8 cellular contexts compared by ENCODE assay signal in the genomic region with DNA sequence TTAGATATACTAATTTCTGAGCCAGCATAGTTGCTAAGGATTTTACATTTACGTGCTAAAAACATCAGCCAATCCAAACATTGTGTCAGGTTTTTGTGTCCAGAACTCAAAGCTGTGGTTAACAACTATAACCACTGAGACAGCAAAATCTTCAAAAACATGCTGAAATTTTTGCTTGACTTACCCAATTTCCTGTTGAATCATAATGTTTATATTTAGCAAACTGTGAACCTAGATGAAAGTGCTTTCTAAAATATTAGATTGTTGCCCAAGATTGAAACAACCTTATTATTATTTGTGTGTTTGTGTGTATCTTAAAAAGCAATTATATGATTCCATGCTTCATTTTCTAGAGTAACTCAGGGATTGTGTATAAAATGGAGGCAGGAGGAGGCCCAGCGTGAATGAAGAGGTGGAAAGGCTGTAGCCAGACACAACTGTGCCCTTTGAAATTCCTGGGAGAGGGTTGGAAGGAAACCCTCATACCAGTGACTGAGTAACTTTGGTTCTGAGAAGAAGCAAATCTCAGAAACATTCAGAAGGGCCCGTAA. TPM values are rescaled to one million over a fixed set of nuclear protein-coding genes. Genes with fewer than 3 reads are reported as not detected.
DNase-seq lines count a peak whose midpoint lies in the region; ATAC-seq, FAIRE-seq and TF ChIP-seq lines count a peak whose summit lies in the region.

No MANE protein-coding gene starts in this region.

- H2AFZ ChIP-seq in keratinocyte (ENCODE audit: control insufficient read depth, low read length), result peak overlapping the region; percentile 27

- no peaks in the 10 kb centered on the region for H3K9me3 ChIP-seq in keratinocyte (ENCODE audit: control insufficient read depth, low read depth, low read length)

- no peaks in the 10 kb centered on the region for H3K9me3 Mint-ChIP-seq in activated naive CD8-positive, alpha-beta T cell treated with anti-CD3 and anti-CD28 coated beads for 36 hours
- no peaks in the 10 kb centered on the region for H3K9me3 Mint-ChIP-seq in progenitor cell of endocrine pancreas (ENCODE audit: low read depth)

- FAIRE-seq in keratinocyte (lab: Jason Lieb, UNC), result no peak

- peak overlapping the region; percentile 75 for H3K27ac Mint-ChIP-seq in activated naive CD8-positive, alpha-beta T cell treated with anti-CD3 and anti-CD28 coated beads for 36 hours
- H3K27ac Mint-ChIP-seq in progenitor cell of endocrine pancreas, result no peak overlapping the region

- H3K27me3 Mint-ChIP-seq in activated naive CD8-positive, alpha-beta T cell treated with anti-CD3 and anti-CD28 coated beads for 36 hours, result no peaks in the 10 kb centered on the region
- peaks cover 48% of the 10 kb centered on the region for H3K27me3 Mint-ChIP-seq in progenitor cell of endocrine pancreas

- H3K36me3 Mint-ChIP-seq in activated naive CD8-positive, alpha-beta T cell treated with anti-CD3 and anti-CD28 coated beads for 36 hours, result no peaks in the 10 kb centered on the region
- H3K36me3 Mint-ChIP-seq in progenitor cell of endocrine pancreas (ENCODE audit: insufficient read depth), result peaks cover 10% of the 10 kb centered on the region

- H3K79me2 ChIP-seq in keratinocyte (ENCODE audit: control insufficient read depth, insufficient read depth, low read length), result no peaks in the 10 kb centered on the region

- H3K4me2 ChIP-seq in keratinocyte (ENCODE audit: control insufficient read depth, extremely low read depth, insufficient read depth, low read depth, low read length), result peak overlapping the region; percentile 0

- H3K36me3 ChIP-seq in keratinocyte (ENCODE audit: control insufficient read depth in 2 of 2, extremely low read depth in 1 of 2, insufficient read depth in 2 of 2, low read length in 2 of 2), result no peaks in the 10 kb centered on the region

- no peak overlapping the region for H3K4me3 Mint-ChIP-seq in activated naive CD8-positive, alpha-beta T cell treated with anti-CD3 and anti-CD28 coated beads for 36 hours
- no peak overlapping the region for H3K4me3 Mint-ChIP-seq in progenitor cell of endocrine pancreas (ENCODE audit: low read depth)

- H3K27me3 ChIP-seq in keratinocyte (ENCODE audit: control insufficient read depth, extremely low read depth, insufficient read depth, low read length), result no peaks in the 10 kb centered on the region

- no peaks in the 10 kb centered on the region for H4K20me1 ChIP-seq in keratinocyte (ENCODE audit: control insufficient read depth, extremely low read depth, insufficient read depth, low read length)

- peak; percentile 94 for DNase-seq in AG10803 (ENCODE audit: low read depth)
- DNase-seq in activated naive CD8-positive, alpha-beta T cell treated with anti-CD3 and anti-CD28 coated beads for 36 hours, result no peak
- no peak for DNase-seq in keratinocyte (ENCODE audit: low read depth, low spot score)
- no peak for DNase-seq in progenitor cell of endocrine pancreas (ENCODE audit: low spot score, unreplicated experiment)
- DNase-seq in COR-L47 (lab: John Stamatoyannopoulos, UW), result no peak
- DNase-seq in NCI-H1417 treated with DMSO at 0.1 percent for 48 hours (lab: John Stamatoyannopoulos, UW), result no peak

- no peak overlapping the region for H3K4me3 ChIP-seq in AG10803 (ENCODE audit: low read length)
- H3K4me3 ChIP-seq in keratinocyte (ENCODE audit: control insufficient read depth in 2 of 3, extremely low read depth in 1 of 3, insufficient read depth in 2 of 3, low read depth in 1 of 3, low read length in 3 of 3), result no peak overlapping the region

- dilution Hi-C loops in keratinocyte (cut with MboI; ENCODE audit: extremely low pct_ligation_motif_present, low sequenced_read_pairs), result no loop called here

- no peak overlapping the region for H3K9ac ChIP-seq in keratinocyte (ENCODE audit: control insufficient read depth, extremely low read depth, insufficient read depth, low read length)

- ATAC-seq in HG03342 (IDR thresholded peaks at IDR 0.05; ENCODE audit: unreplicated experiment), result peak; percentile 40
- ATAC-seq in HG02884 (IDR thresholded peaks at IDR 0.05; ENCODE audit: unreplicated experiment), result no peak

- H3K4me1 Mint-ChIP-seq in activated naive CD8-positive, alpha-beta T cell treated with anti-CD3 and anti-CD28 coated beads for 36 hours, result peaks cover 14% of the 10 kb centered on the region
- H3K4me1 Mint-ChIP-seq in progenitor cell of endocrine pancreas (ENCODE audit: low read depth), result peaks cover 3% of the 10 kb centered on the region

- no peaks in the 10 kb centered on the region for H3K9me1 ChIP-seq in keratinocyte (ENCODE audit: control insufficient read depth, extremely low read depth, insufficient read depth, low read length)

- H3K27ac ChIP-seq in keratinocyte (ENCODE audit: control insufficient read depth, insufficient read depth, low read length), result peak overlapping the region; percentile 62

- TF ChIP-seq CTCF in AG10803 (conservative IDR thresholded peaks at IDR 0.05; ENCODE audit: low read length) (no peak), keratinocyte (optimal IDR thresholded peaks at IDR 0.05 in 1 of 3, IDR thresholded peaks at IDR 0.05 in 1 of 3, conservative IDR thresholded peaks at IDR 0.05 in 1 of 3; ENCODE audit: extremely low read depth in 1 of 3, insufficient read depth in 2 of 3, low read length in 3 of 3) (no peak), progenitor cell of endocrine pancreas (IDR thresholded peaks at IDR 0.05; ENCODE audit: unreplicated experiment) (no peak)

- peaks cover 23% of the 10 kb centered on the region for H3K4me1 ChIP-seq in keratinocyte (ENCODE audit: control insufficient read depth, extremely low read depth, insufficient read depth, low read length)

RNA-seq across cellular contexts. Expression of gene ARMC2, which starts 48.0 kb away (rescaled TPM):
- total RNA-seq in activated naive CD8-positive, alpha-beta T cell treated with anti-CD3 and anti-CD28 coated beads for 36 hours, result 1 to 10 TPM; 3.4 to 3.5 TPM
- 2.6 to 3.8 TPM (median 3.4 TPM) in 3 replicates for polyA plus RNA-seq in keratinocyte
- 1.4 TPM for polyA plus RNA-seq in keratinocyte (2011; ENCODE audit: low read depth)
- polyA plus RNA-seq in keratinocyte (2011; cell fraction: cytosol; rRNA removed), result 2.3 and 3.3 TPM in 2 replicates
- polyA plus RNA-seq in keratinocyte (2011; cell fraction: nucleus; rRNA removed), result 5.3 and 5.6 TPM in 2 replicates
- 1.6 and 1.8 TPM in 2 replicates for polyA plus RNA-seq in keratinocyte (2012; ENCODE audit: low replicate concordance)
- polyA minus RNA-seq in keratinocyte, result 0.69 to 1.5 TPM (median 1.3 TPM) in 3 replicates
- 0.96 TPM for polyA minus RNA-seq in keratinocyte (2011; cell fraction: cytosol; rRNA and poly(A)+ RNA removed)
- polyA minus RNA-seq in keratinocyte (2011; cell fraction: nucleus; rRNA and poly(A)+ RNA removed), result 0.95 and 2.9 TPM in 2 replicates
- 16.1 and 16.5 TPM in 2 replicates for total RNA-seq in progenitor cell of endocrine pancreas
